ENCODE assay signal across 35 cellular contexts in the genomic region with DNA sequence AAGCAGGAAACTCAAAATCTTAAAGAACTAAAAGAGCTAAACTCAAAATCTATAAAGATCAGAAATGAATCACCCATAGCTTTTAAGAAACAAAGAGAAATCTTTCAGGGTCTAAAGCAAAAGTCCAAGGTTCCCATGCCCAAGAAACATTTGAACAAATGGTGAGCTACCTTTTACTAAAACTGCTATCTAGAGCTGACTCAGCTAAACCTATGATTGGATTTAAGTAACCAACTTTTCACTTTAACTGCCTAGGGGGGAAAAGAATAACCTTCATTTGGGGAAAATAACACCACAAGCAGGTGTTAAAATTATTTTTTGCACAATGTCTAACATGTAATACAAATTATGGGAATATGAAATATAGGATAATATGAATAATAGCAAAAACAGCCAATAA.
"Had no signal": no experiment of that assay in that cellular context is flagged by ENCODE, and none has a peak within 500 bp of the region (broad histone marks: within the 10 kb centered on the region; RNA-seq: fewer than 3 reads in every experiment).

No MANE protein-coding gene starts in this region.

- H3K9me3 ChIP-seq: MG63 had no signal

- H3K4me3 ChIP-seq: MG63 had no signal

- DNase-seq: Kasumi-1, MG63, MM.1S, MV-4-11, NCI-H1048, NCI-H1092, NCI-H1092 treated with DMSO at 0.1 percent for 48 hours, NCI-H1105, NCI-H1105 treated with DMSO at 0.1 percent for 48 hours, NCI-H1417, NCI-H1417 treated with DMSO at 0.1 percent for 48 hours, NCI-H1436, NCI-H1436 treated with DMSO at 0.1 percent for 48 hours, NCI-H146, NCI-H1694, NCI-H1694 treated with DMSO at 0.1 percent for 48 hours, NCI-H187, NCI-H187 treated with DMSO at 0.1 percent for 48 hours, NCI-H1930, NCI-H2029, NCI-H2029 treated with DMSO at 0.1 percent for 48 hours, NCI-H2081, NCI-H2081 treated with DMSO at 0.1 percent for 48 hours, NCI-H2107, NCI-H2171, NCI-H2171 treated with DMSO at 0.1 percent for 48 hours, NCI-H2227 treated with DMSO at 0.1 percent for 48 hours, NCI-H226, NCI-H345, NCI-H446, NCI-H446 treated with DMSO at 0.1 percent for 48 hours, NCI-H510A, NCI-H510A treated with DMSO at 0.1 percent for 48 hours, NCI-H524, NCI-H524 treated with DMSO at 0.1 percent for 48 hours had no signal

- H3K27me3 ChIP-seq: MG63 had no signal

- H3K36me3 ChIP-seq: MG63 had no signal
